25 cellular contexts compared by ENCODE assay signal in genomic region chr1:46153732-46154131, GRCh38. TPM values are rescaled to one million over a fixed set of nuclear protein-coding genes. Genes with fewer than 3 reads are reported as not detected.
"Had no signal": no experiment of that assay in that cellular context is flagged by ENCODE, and none has a peak within 500 bp of the region (broad histone marks: within the 10 kb centered on the region; RNA-seq: fewer than 3 reads in every experiment).

No MANE protein-coding gene starts in this region.

- H3K4me3 ChIP-seq: heart left ventricle, skin epidermis, stomach, thoracic aorta, transverse colon had no signal

- DNase-seq: effector memory CD4-positive, alpha-beta T cell; heart left ventricle; hippocampal formation; kidney glomerular epithelial cell; naive thymus-derived CD8-positive, alpha-beta T cell; stimulated activated CD4-positive, alpha-beta T cell treated with anti-CD3 and anti-CD28 coated beads, Interleukin-2, amount 100 ng/mL, for 24 hours; stimulated activated naive CD4-positive, alpha-beta T cell; stomach; substantia nigra; transverse colon had no signal

- H3K36me3 ChIP-seq: heart left ventricle, neutrophil, stomach, thoracic aorta, transverse colon had no signal

- H3K27me3 ChIP-seq: heart left ventricle, neutrophil, stomach, transverse colon had no signal

- H3K9me3 ChIP-seq: heart left ventricle, neutrophil, stomach, thoracic aorta, transverse colon had no signal

- H3K27ac ChIP-seq: heart left ventricle, neutrophil, skin epidermis, stomach, thoracic aorta, transverse colon had no signal

- H3K4me1 ChIP-seq: stomach, transverse colon had no signal

RNA-seq across cellular contexts. Expression of gene TSPAN1, which starts 21.2 kb away (rescaled TPM):
- total RNA-seq: lung microvascular endothelial cell; mononuclear cell; naive thymus-derived CD8-positive, alpha-beta T cell had no signal

RNA-seq across cellular contexts. Expression of gene P3R3URF, which starts 22.6 kb away (rescaled TPM):
- total RNA-seq: esophagus mucosa; fibroblast of lung; frontal cortex; glomerular endothelial cell; heart left ventricle; liver; lung microvascular endothelial cell; mesenteric fat pad; mononuclear cell; naive thymus-derived CD8-positive, alpha-beta T cell; osteoblast; pulmonary artery endothelial cell; sciatic nerve; stomach; thoracic aorta; transverse colon; ureter had no signal
